In genomic region chr20:46363874-46364669, GRCh38 we compare ENCODE assay signal across 8 cellular contexts. TPM values are rescaled to one million over a fixed set of nuclear protein-coding genes. Genes with fewer than 3 reads are reported as not detected.
DNase-seq lines count a peak whose midpoint lies in the region; ATAC-seq and TF ChIP-seq lines count a peak whose summit lies in the region.

No MANE protein-coding gene starts in this region.

- H3K9me2 ChIP-seq in hepatocyte (replicated peaks; ENCODE audit: insufficient read depth), result no peaks in the 10 kb centered on the region

- H3K9me3 ChIP-seq in hepatocyte (ENCODE audit: low read depth) (no peaks in the 10 kb centered on the region), aorta (ENCODE audit: control insufficient read depth, low read length) (no peaks in the 10 kb centered on the region)

- peaks cover 9% of the 10 kb centered on the region for H4K20me1 ChIP-seq in hepatocyte (ENCODE audit: insufficient read depth, poor library complexity, severe bottlenecking)

- H3K36me3 ChIP-seq in hepatocyte (replicated peaks; ENCODE audit: insufficient read depth, low read depth) (no peaks in the 10 kb centered on the region), aorta (ENCODE audit: control insufficient read depth in 1 of 2, insufficient read depth in 2 of 2, low read length in 1 of 2) (peaks cover 4 to 5% of the 10 kb centered on the region in 2 donors)

- ATAC-seq in HG02763 (IDR thresholded peaks at IDR 0.05; ENCODE audit: unreplicated experiment) (peak; percentile 60), aorta (ENCODE audit: low FRiP score) (peak; percentile 97)

- no peak for TF ChIP-seq CTCF in GM12865 (IDR thresholded peaks at IDR 0.05; ENCODE audit: insufficient read depth, low read depth, low read length, missing control alignments)
- TF ChIP-seq CTCF in hepatocyte (IDR thresholded peaks at IDR 0.05; ENCODE audit: poor library complexity), result no peak

- peak overlapping the region; percentile 90 for H3K4me2 ChIP-seq in hepatocyte

- H3K4me3 ChIP-seq in GM12865 (ENCODE audit: low read depth, low read length) (peak overlapping the region; percentile 92), hepatocyte (peak overlapping the region; percentile 97), aorta (ENCODE audit: low read length in 2 of 2) (peak overlapping the region; percentile 66 to 83)

- H3K27me3 ChIP-seq in hepatocyte (no peaks in the 10 kb centered on the region), aorta (ENCODE audit: control insufficient read depth in 1 of 2, insufficient read depth in 2 of 2, low read length in 1 of 2) (no peaks in the 10 kb centered on the region)

- H3K27ac ChIP-seq in hepatocyte (peak overlapping the region; percentile 100), aorta (ENCODE audit: low read depth in 1 of 2, low read length in 2 of 2) (peak overlapping the region; percentile 73 to 93)

- peak overlapping the region; percentile 86 for H2AFZ ChIP-seq in hepatocyte

- peaks cover 19% of the 10 kb centered on the region for H3K4me1 ChIP-seq in hepatocyte (ENCODE audit: insufficient read depth)
- peaks cover 0 to 3% of the 10 kb centered on the region in 2 donors for H3K4me1 ChIP-seq in aorta (ENCODE audit: control insufficient read depth in 1 of 2, insufficient read depth in 2 of 2, low read length in 2 of 2)

- H3K79me2 ChIP-seq in hepatocyte, result peaks cover 36% of the 10 kb centered on the region

- WGBS in hepatocyte (ENCODE audit: low lambda C conversion rate, missing lambda C conversion rate), result under 1% methylated on average over 58 of the region's 64 CpGs
- WGBS in aorta, 2 donors, result 0 to 1% methylated on average over 61 to 64 of the region's 64 CpGs

- peak; percentile 90 for DNase-seq in GM12865 (ENCODE audit: low read depth)
- peak; percentile 55 for DNase-seq in NCI-H1694 (lab: John Stamatoyannopoulos, UW)
- DNase-seq in T1000 (lab: John Stamatoyannopoulos, UW), result peak; percentile 89
- DNase-seq in astrocyte of the hippocampus (ENCODE audit: low read depth, low spot score), result peak; percentile 94
- DNase-seq in hepatocyte (ENCODE audit: low spot score), result peak; percentile 94
- peak; percentile 81 for DNase-seq in renal cortical epithelial cell (ENCODE audit: low read depth)
- DNase-seq in aorta, result peak; percentile 93 to 97

- intact Hi-C loops in aorta (cut with DNase I), result loop anchor here in 1 of 2 donors (2.0 to 10.0 kb wide), 2 partner anchors 43 to 321 kb away; partner anchors contain the start of genes ELMO2 and TP53RK

RNA-seq across cellular contexts. Expression of gene ELMO2, which starts 42.3 kb away (rescaled TPM):
- total RNA-seq in hepatocyte (42.3 and 50.5 TPM in 2 replicates), renal cortical epithelial cell (24.3 and 46.9 TPM in 2 replicates), aorta (10 to 100 TPM; 47.5 to 51.6 TPM)
- polyA plus RNA-seq in hepatocyte (32.8 and 35.0 TPM in 2 replicates), aorta (10 to 100 TPM; 19.3 to 24.2 TPM)

RNA-seq across cellular contexts. Expression of gene CDH22, which starts 55.8 kb away (rescaled TPM):
- total RNA-seq in hepatocyte (not detected in 2 replicates), renal cortical epithelial cell (not detected in 2 replicates), aorta (not detected)
- polyA plus RNA-seq in hepatocyte (0.15 TPM in 1 of 2 replicates, not detected in the other), aorta (not detected)

Comparison
In these comparisons a context has a peak if more than half of its experiments do, and no peak if none do; other contexts are left out.
1. Peak in every context shown above with its lines: DNase-seq, ATAC-seq, H3K4me3 ChIP-seq and H3K27ac ChIP-seq.